1 cellular context compared by ENCODE assay signal in genomic region chr3:14492948-14493881, GRCh38.
TF ChIP-seq lines count a peak whose summit lies in the region.

No MANE protein-coding gene starts in this region.

TF ChIP-seq in K562, 482 proteins besides CTCF, POLR2A, EP300 and RAD21 (continued from another document):
- TF ChIP-seq, protein P1, sequence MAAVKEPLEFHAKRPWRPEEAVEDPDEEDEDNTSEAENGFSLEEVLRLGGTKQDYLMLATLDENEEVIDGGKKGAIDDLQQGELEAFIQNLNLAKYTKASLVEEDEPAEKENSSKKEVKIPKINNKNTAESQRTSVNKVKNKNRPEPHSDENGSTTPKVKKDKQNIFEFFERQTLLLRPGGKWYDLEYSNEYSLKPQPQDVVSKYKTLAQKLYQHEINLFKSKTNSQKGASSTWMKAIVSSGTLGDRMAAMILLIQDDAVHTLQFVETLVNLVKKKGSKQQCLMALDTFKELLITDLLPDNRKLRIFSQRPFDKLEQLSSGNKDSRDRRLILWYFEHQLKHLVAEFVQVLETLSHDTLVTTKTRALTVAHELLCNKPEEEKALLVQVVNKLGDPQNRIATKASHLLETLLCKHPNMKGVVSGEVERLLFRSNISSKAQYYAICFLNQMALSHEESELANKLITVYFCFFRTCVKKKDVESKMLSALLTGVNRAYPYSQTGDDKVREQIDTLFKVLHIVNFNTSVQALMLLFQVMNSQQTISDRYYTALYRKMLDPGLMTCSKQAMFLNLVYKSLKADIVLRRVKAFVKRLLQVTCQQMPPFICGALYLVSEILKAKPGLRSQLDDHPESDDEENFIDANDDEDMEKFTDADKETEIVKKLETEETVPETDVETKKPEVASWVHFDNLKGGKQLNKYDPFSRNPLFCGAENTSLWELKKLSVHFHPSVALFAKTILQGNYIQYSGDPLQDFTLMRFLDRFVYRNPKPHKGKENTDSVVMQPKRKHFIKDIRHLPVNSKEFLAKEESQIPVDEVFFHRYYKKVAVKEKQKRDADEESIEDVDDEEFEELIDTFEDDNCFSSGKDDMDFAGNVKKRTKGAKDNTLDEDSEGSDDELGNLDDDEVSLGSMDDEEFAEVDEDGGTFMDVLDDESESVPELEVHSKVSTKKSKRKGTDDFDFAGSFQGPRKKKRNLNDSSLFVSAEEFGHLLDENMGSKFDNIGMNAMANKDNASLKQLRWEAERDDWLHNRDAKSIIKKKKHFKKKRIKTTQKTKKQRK (IDR thresholded peaks at IDR 0.05; ENCODE audit: borderline replicate concordance, low read depth, low read length) = no peak
- TF ChIP-seq ZNF263 (CRISPR knock-in tag; IDR thresholded peaks at IDR 0.05; ENCODE audit: borderline replicate concordance) (0 out of 2 replicates have a peak, but pooled peaks have one; percentile 18), POLR2G (IDR thresholded peaks at IDR 0.05; ENCODE audit: low read depth, low read length) (peak; percentile 29; the same call in 1 of the 2 replicates), RBM39 (optimal IDR thresholded peaks at IDR 0.05; ENCODE audit: low read depth, low read length) (no peak), NR4A1 (CRISPR knock-in tag; IDR thresholded peaks at IDR 0.05) (no peak), NR4A1 (tag; IDR thresholded peaks at IDR 0.05) (no peak), ZNF253 (CRISPR knock-in tag; conservative IDR thresholded peaks at IDR 0.05) (no peak), ZNF384 (IDR thresholded peaks at IDR 0.05; ENCODE audit: low read depth, low read length) (no peak)
